Comparison of ENCODE assay signal across 8 cellular contexts in genomic region chr1:204506969-204507316, GRCh38. TPM values are rescaled to one million over a fixed set of nuclear protein-coding genes. Genes with fewer than 3 reads are reported as not detected.
A peak's percentile ranks its signal among the peaks of the same experiment; 100 is the strongest.
DNase-seq lines count a peak whose midpoint lies in the region; ATAC-seq, FAIRE-seq and TF ChIP-seq lines count a peak whose summit lies in the region.

No MANE protein-coding gene starts in this region.

- no peaks in the 10 kb centered on the region for H3K9me3 Mint-ChIP-seq in astrocyte (ENCODE audit: unreplicated experiment)

- H3K4me3 Mint-ChIP-seq in astrocyte (ENCODE audit: unreplicated experiment): peak overlapping the region; percentile 88

- no peaks in the 10 kb centered on the region for H3K4me1 Mint-ChIP-seq in astrocyte (ENCODE audit: low read depth, unreplicated experiment)

- TF ChIP-seq CTCF in astrocyte (IDR thresholded peaks at IDR 0.05; ENCODE audit: insufficient read depth, low read depth, low read length) (no peak), retinal pigment epithelial cell (conservative IDR thresholded peaks at IDR 0.05; ENCODE audit: low read depth, low read length) (no peak)

- DNase-seq in NCI-H187 treated with DMSO at 0.1 percent for 48 hours (lab: John Stamatoyannopoulos, UW) (peak; percentile 82), T-helper 2 cell (peak; percentile 20 to 93 (median 79)), astrocyte (ENCODE audit: low read depth) (peak; percentile 80), hippocampal formation (lab: John Stamatoyannopoulos, UW) (peak; percentile 81 to 85), retinal pigment epithelial cell (ENCODE audit: low read depth) (peak; percentile 68), GM19240 (ENCODE audit: insufficient read length, low spot score) (no peak)

- H3K4me3 ChIP-seq in astrocyte (ENCODE audit: insufficient read depth, low read depth, low read length) (peak overlapping the region; percentile 70), retinal pigment epithelial cell (ENCODE audit: low read length) (peak overlapping the region; percentile 86)

- H3K4me2 ChIP-seq in astrocyte (ENCODE audit: low read length): peak overlapping the region; percentile 83

- no peaks in the 10 kb centered on the region for H3K9me3 ChIP-seq in astrocyte (ENCODE audit: insufficient read depth, low read depth, low read length)

- no peaks in the 10 kb centered on the region for H3K36me3 ChIP-seq in astrocyte (ENCODE audit: insufficient read depth, low read length)

- H2AFZ ChIP-seq in astrocyte (ENCODE audit: low read depth, low read length): peak overlapping the region; percentile 92

- no peaks in the 10 kb centered on the region for H3K36me3 Mint-ChIP-seq in astrocyte (ENCODE audit: low read depth, unreplicated experiment)

- no peaks in the 10 kb centered on the region for H4K20me1 ChIP-seq in astrocyte (ENCODE audit: insufficient read depth, low read length)

- H3K79me2 ChIP-seq in astrocyte (ENCODE audit: insufficient read depth, low read length): no peaks in the 10 kb centered on the region

- no peaks in the 10 kb centered on the region for H3K27me3 Mint-ChIP-seq in astrocyte (ENCODE audit: low read depth, unreplicated experiment)

- peak; percentile 53 for ATAC-seq in GM18499 (IDR thresholded peaks at IDR 0.05; ENCODE audit: insufficient read depth, unreplicated experiment)
- ATAC-seq in HG02943 (IDR thresholded peaks at IDR 0.05; ENCODE audit: low read depth, unreplicated experiment): peak; percentile 74

- H3K4me1 ChIP-seq in astrocyte (ENCODE audit: insufficient read depth, low read length): no peaks in the 10 kb centered on the region

- H3K27ac ChIP-seq in astrocyte (ENCODE audit: low read depth, low read length): peak overlapping the region; percentile 53

- no peaks in the 10 kb centered on the region for H3K27me3 ChIP-seq in astrocyte (ENCODE audit: insufficient read depth, low read length)

- FAIRE-seq in astrocyte (lab: Jason Lieb, UNC): peak; percentile 13

- peak overlapping the region; percentile 99 for H3K27ac Mint-ChIP-seq in astrocyte (ENCODE audit: unreplicated experiment)

- peak overlapping the region; percentile 82 for H3K9ac ChIP-seq in astrocyte (ENCODE audit: low read length)

RNA-seq across cellular contexts. Expression of gene MDM4, which starts 9.3 kb away (rescaled TPM):
- 38.5 and 41.1 TPM in 2 replicates for total RNA-seq in astrocyte

RNA-seq across cellular contexts. Expression of gene PIK3C2B, which starts 12.3 kb away (rescaled TPM):
- total RNA-seq in astrocyte: 17.9 and 19.3 TPM in 2 replicates
